13 cellular contexts compared by ENCODE assay signal in genomic region chr5:167642779-167643517, GRCh38.
DNase-seq lines count a peak whose midpoint lies in the region; ATAC-seq and TF ChIP-seq lines count a peak whose summit lies in the region.
"Had no signal": no experiment of that assay in that cellular context is flagged by ENCODE, and none has a peak within 500 bp of the region (broad histone marks: within the 10 kb centered on the region; RNA-seq: fewer than 3 reads in every experiment).

No MANE protein-coding gene starts in this region.

- no peaks in the 10 kb centered on the region for H3K4me1 Mint-ChIP-seq in activated T-cell treated with anti-CD3 and anti-CD28 coated beads, Interleukin-2, amount 50 U/mL, for 72 hours (ENCODE audit: low read depth)
- no peaks in the 10 kb centered on the region for H3K4me1 Mint-ChIP-seq in progenitor cell of endocrine pancreas (ENCODE audit: low read depth)

- H3K9me3 ChIP-seq in GM23248 (ENCODE audit: low read depth) (no peaks in the 10 kb centered on the region), SK-N-SH (no peaks in the 10 kb centered on the region), smooth muscle cell (replicated peaks; ENCODE audit: low read depth) (no peaks in the 10 kb centered on the region)

- no peaks in the 10 kb centered on the region for H3K36me3 Mint-ChIP-seq in activated T-cell treated with anti-CD3 and anti-CD28 coated beads, Interleukin-2, amount 50 U/mL, for 72 hours (ENCODE audit: insufficient read depth in 2 of 2)
- no peaks in the 10 kb centered on the region for H3K36me3 Mint-ChIP-seq in progenitor cell of endocrine pancreas (ENCODE audit: insufficient read depth)

- peaks cover 0 to 2% of the 10 kb centered on the region in 2 donors for H3K9me3 Mint-ChIP-seq in activated T-cell treated with anti-CD3 and anti-CD28 coated beads, Interleukin-2, amount 50 U/mL, for 72 hours
- H3K9me3 Mint-ChIP-seq in progenitor cell of endocrine pancreas (ENCODE audit: low read depth): no peaks in the 10 kb centered on the region
- H3K9me3 Mint-ChIP-seq: dendritic cell treated with granulocyte-macrophage colony-stimulating factor and Interleukin-4, amounts not matched to agents 40 ng/mL and 50 ng/mL, for 4 days had no signal

- H3K27ac Mint-ChIP-seq in activated T-cell treated with anti-CD3 and anti-CD28 coated beads, Interleukin-2, amount 50 U/mL, for 72 hours: no peak overlapping the region
- no peak overlapping the region for H3K27ac Mint-ChIP-seq in progenitor cell of endocrine pancreas
- H3K27ac Mint-ChIP-seq: dendritic cell treated with granulocyte-macrophage colony-stimulating factor and Interleukin-4, amounts not matched to agents 40 ng/mL and 50 ng/mL, for 4 days had no signal

- H4K20me1 ChIP-seq in GM23248 (ENCODE audit: insufficient read depth) (no peaks in the 10 kb centered on the region), SK-N-SH (ENCODE audit: insufficient read depth) (no peaks in the 10 kb centered on the region), smooth muscle cell (ENCODE audit: low read depth) (no peaks in the 10 kb centered on the region)

- H3K4me1 ChIP-seq in GM23248 (ENCODE audit: insufficient read depth) (peaks cover 62% of the 10 kb centered on the region), SK-N-SH (ENCODE audit: control insufficient read depth in 1 of 2, insufficient read depth in 2 of 2, low read depth in 1 of 2, low read length in 1 of 2) (peaks cover 0 to 25% of the 10 kb centered on the region in 2 experiments; a peak in 3 of 4 replicates), smooth muscle cell (ENCODE audit: low read depth) (peaks cover 3% of the 10 kb centered on the region)

- peak in 1 of 2 experiments; percentile 53; a peak in 1 of 4 replicates for TF ChIP-seq EP300 in SK-N-SH (IDR thresholded peaks at IDR 0.05; ENCODE audit: borderline replicate concordance in 1 of 2, low read depth in 1 of 2, low read length in 1 of 2)

- H3K4me3 ChIP-seq in GM23248: no peak overlapping the region
- H3K4me3 ChIP-seq in SK-N-SH (ENCODE audit: low read depth in 2 of 2, low read length in 1 of 2): no peak overlapping the region
- H3K4me3 ChIP-seq in fibroblast of the aortic adventitia (ENCODE audit: low read depth, low read length): no peak overlapping the region
- no peak overlapping the region for H3K4me3 ChIP-seq in smooth muscle cell
- H3K4me3 ChIP-seq: lung had no signal

- TF ChIP-seq CTCF in SK-N-SH (IDR thresholded peaks at IDR 0.05) (no peak), fibroblast of the aortic adventitia (IDR thresholded peaks at IDR 0.05; ENCODE audit: insufficient read depth, low read length) (no peak), smooth muscle cell (IDR thresholded peaks at IDR 0.05; ENCODE audit: borderline replicate concordance, insufficient read depth, poor library complexity, severe bottlenecking) (no peak), progenitor cell of endocrine pancreas (IDR thresholded peaks at IDR 0.05; ENCODE audit: unreplicated experiment) (no peak)

- TF ChIP-seq RAD21 in SK-N-SH (IDR thresholded peaks at IDR 0.05; ENCODE audit: low read length): no peak

- peaks cover 69% of the 10 kb centered on the region for H3F3A ChIP-seq in GM23248 (ENCODE audit: insufficient read depth)
- H3F3A ChIP-seq in SK-N-SH (replicated peaks; ENCODE audit: insufficient read depth): peaks cover 38% of the 10 kb centered on the region
- peaks cover 15% of the 10 kb centered on the region for H3F3A ChIP-seq in smooth muscle cell (ENCODE audit: low read depth)

- H3K27ac ChIP-seq in GM23248 (peak overlapping the region; percentile 98), SK-N-SH (ENCODE audit: low read depth in 2 of 2, low read length in 1 of 2) (peak overlapping the region; percentile 39 to 86; a peak in 3 of 4 replicates), smooth muscle cell (ENCODE audit: low read depth) (peak overlapping the region; percentile 92)

- H3K9me2 ChIP-seq in GM23248 (ENCODE audit: insufficient read depth) (no peaks in the 10 kb centered on the region), SK-N-SH (no peaks in the 10 kb centered on the region)

- H3K27me3 ChIP-seq in GM23248 (replicated peaks; ENCODE audit: insufficient read depth): no peaks in the 10 kb centered on the region
- H3K27me3 ChIP-seq in SK-N-SH (ENCODE audit: insufficient read depth): no peaks in the 10 kb centered on the region
- no peaks in the 10 kb centered on the region for H3K27me3 ChIP-seq in smooth muscle cell (ENCODE audit: low read depth)

- no peak for ATAC-seq in activated T-cell treated with anti-CD3 and anti-CD28 coated beads, Interleukin-2, amount 50 U/mL, for 72 hours (replicated peaks in 1 of 2)

- CTCF ChIA-PET in SK-N-SH (lab: Yijun Ruan, JAX): interaction anchor here (1.0 to 1.3 kb wide), 2 partner anchors 10 to 23 kb away, joined by 3 read pairs; no protein-coding TSS in a partner anchor

- in situ Hi-C loops in GM23248 (cut with MboI): no loop called here

- H3K79me2 ChIP-seq in GM23248 (ENCODE audit: insufficient read depth) (peaks cover 14% of the 10 kb centered on the region; the same call in 1 of the 2 replicates), SK-N-SH (ENCODE audit: insufficient read depth) (no peaks in the 10 kb centered on the region), smooth muscle cell (ENCODE audit: low read depth) (no peaks in the 10 kb centered on the region)

- 25% methylated on average over 9 of the region's 9 CpGs for WGBS in GM23248 (ENCODE audit: low coverage in 1 of 2, low lambda C conversion rate in 2 of 2, missing lambda C conversion rate in 2 of 2), 2 experiments
- WGBS in SK-N-SH (ENCODE audit: low lambda C conversion rate): 37% methylated on average over 9 of the region's 9 CpGs
- WGBS in smooth muscle cell (ENCODE audit: low lambda C conversion rate): 31% methylated on average over 9 of the region's 9 CpGs

- H2AFZ ChIP-seq in GM23248 (no peak overlapping the region), SK-N-SH (ENCODE audit: low read depth) (peak overlapping the region; percentile 52; the same call in 1 of the 2 replicates), smooth muscle cell (ENCODE audit: low read depth) (no peak overlapping the region)

- H3K4me3 Mint-ChIP-seq in activated T-cell treated with anti-CD3 and anti-CD28 coated beads, Interleukin-2, amount 50 U/mL, for 72 hours: no peak overlapping the region
- H3K4me3 Mint-ChIP-seq in progenitor cell of endocrine pancreas (ENCODE audit: low read depth): no peak overlapping the region
- H3K4me3 Mint-ChIP-seq: dendritic cell treated with granulocyte-macrophage colony-stimulating factor and Interleukin-4, amounts not matched to agents 40 ng/mL and 50 ng/mL, for 4 days had no signal

- H3K9ac ChIP-seq in GM23248 (peak overlapping the region; percentile 77), SK-N-SH (peak overlapping the region; percentile 29; the same call in 1 of the 2 replicates), smooth muscle cell (ENCODE audit: low read depth) (peak overlapping the region; percentile 65)

- DNase-seq in GM23248 (peak; percentile 95), SK-N-SH (peak; percentile 8), fibroblast of the aortic adventitia (ENCODE audit: low read depth) (peak; percentile 97), smooth muscle cell (lab: John Stamatoyannopoulos, UW; ENCODE audit: unreplicated experiment) (no peak), progenitor cell of endocrine pancreas (ENCODE audit: low spot score, unreplicated experiment) (no peak), NCI-H146 (lab: John Stamatoyannopoulos, UW) (no peak)
- no peak for DNase-seq in activated T-cell treated with anti-CD3 and anti-CD28 coated beads, Interleukin-2, amount 50 U/mL, for 72 hours
- no peak for DNase-seq in stimulated activated CD4-positive, alpha-beta T cell treated with anti-CD3 and anti-CD28 coated beads, Interleukin-2, amount 100 ng/mL, for 48 hours
- DNase-seq: NCI-H1436, NCI-H774, posterior cingulate gyrus had no signal

- no peaks in the 10 kb centered on the region for H3K27me3 Mint-ChIP-seq in activated T-cell treated with anti-CD3 and anti-CD28 coated beads, Interleukin-2, amount 50 U/mL, for 72 hours (ENCODE audit: low read depth)
- H3K27me3 Mint-ChIP-seq in progenitor cell of endocrine pancreas: no peaks in the 10 kb centered on the region
- H3K27me3 Mint-ChIP-seq: dendritic cell treated with granulocyte-macrophage colony-stimulating factor and Interleukin-4, amounts not matched to agents 40 ng/mL and 50 ng/mL, for 4 days had no signal

- H3K36me3 ChIP-seq in GM23248 (ENCODE audit: low read depth) (no peaks in the 10 kb centered on the region), SK-N-SH (replicated peaks in 1 of 2; ENCODE audit: control insufficient read depth in 1 of 2, insufficient read depth in 2 of 2, low read length in 1 of 2) (no peaks in the 10 kb centered on the region), smooth muscle cell (ENCODE audit: low read depth) (no peaks in the 10 kb centered on the region)

- peak overlapping the region; percentile 68 for H3K4me2 ChIP-seq in GM23248 (ENCODE audit: unreplicated experiment)
- no peak overlapping the region for H3K4me2 ChIP-seq in SK-N-SH
- H3K4me2 ChIP-seq in smooth muscle cell: peak overlapping the region; percentile 67

- POLR2A ChIA-PET in SK-N-SH (lab: Yijun Ruan, JAX): no interaction called here

TF ChIP-seq in SK-N-SH, 30 proteins besides CTCF, POLR2A, EP300 and RAD21 (continues in another document):
- TF ChIP-seq MAX (IDR thresholded peaks at IDR 0.05; ENCODE audit: low read depth) (0 out of 2 replicates have a peak, but pooled peaks have one; percentile 23), FOXM1 (IDR thresholded peaks at IDR 0.05; ENCODE audit: low read depth) (no peak), TAF1 (IDR thresholded peaks at IDR 0.05; ENCODE audit: borderline replicate concordance, low read depth, low read length) (no peak), RXRA (IDR thresholded peaks at IDR 0.05; ENCODE audit: borderline replicate concordance, low read depth) (no peak), TEAD4 (IDR thresholded peaks at IDR 0.05; ENCODE audit: borderline replicate concordance, insufficient read depth) (no peak), ELF1 (IDR thresholded peaks at IDR 0.05) (no peak), CHD2 (IDR thresholded peaks at IDR 0.05; ENCODE audit: low read length, partially characterized antibody) (no peak), USF2 (IDR thresholded peaks at IDR 0.05; ENCODE audit: borderline replicate concordance, low read depth, low read length) (no peak), JUND (IDR thresholded peaks at IDR 0.05) (peak; percentile 50; the same call in 1 of the 2 replicates), GATA2 (CRISPR knock-in tag; IDR thresholded peaks at IDR 0.05) (no peak), EZH2phosphoT487 (IDR thresholded peaks at IDR 0.05; ENCODE audit: borderline replicate concordance, low read depth) (no peak)

Comparison
In these comparisons a context has a peak if more than half of its experiments do, and no peak if none do; other contexts are left out.
1. DNase-seq: peak in GM23248 (single experiment), SK-N-SH (single experiment) and fibroblast of the aortic adventitia (single experiment); none in smooth muscle cell (single experiment), activated T-cell treated with anti-CD3 and anti-CD28 coated beads, Interleukin-2, amount 50 U/mL, for 72 hours (0 of 2), stimulated activated CD4-positive, alpha-beta T cell treated with anti-CD3 and anti-CD28 coated beads, Interleukin-2, amount 100 ng/mL, for 48 hours (0 of 2), progenitor cell of endocrine pancreas (single experiment) and NCI-H146 (single experiment).
2. Peak in every context shown above with its lines, with median percentiles within 50 percentile points of each other: H3K27ac ChIP-seq and H3K9ac ChIP-seq.